ENCODE assay signal across 2 cellular contexts in the genomic region with DNA sequence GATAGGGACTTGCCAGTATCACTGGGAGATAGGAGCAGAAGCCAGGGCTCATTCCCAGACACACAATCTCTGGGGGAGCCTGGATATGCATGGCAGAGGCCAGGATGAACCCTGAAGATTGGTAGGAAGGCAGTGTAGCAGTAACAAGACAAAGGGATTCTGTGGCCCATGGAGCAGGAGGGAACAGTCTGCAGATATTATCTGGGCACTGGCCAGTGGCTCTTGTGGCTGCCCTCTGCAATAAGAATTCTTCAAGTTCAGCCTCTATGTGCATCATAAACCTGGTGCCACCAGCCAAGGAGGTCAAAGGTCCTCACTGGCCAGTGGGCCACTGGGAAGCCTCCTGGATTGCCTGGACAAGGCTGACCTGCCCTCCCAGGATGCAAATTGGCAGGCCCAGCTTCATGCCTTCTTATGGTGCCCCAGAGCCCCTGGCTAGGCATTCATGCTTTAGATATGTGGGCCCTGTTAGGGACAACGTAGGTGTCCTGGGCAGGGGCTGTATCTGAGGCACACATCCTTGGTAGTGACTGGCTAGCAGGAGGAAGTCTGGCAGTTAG.
TF ChIP-seq lines count a peak whose summit lies in the region.

No MANE protein-coding gene starts in this region.

TF ChIP-seq in HepG2, 621 proteins besides CTCF, POLR2A, EP300 and RAD21:
- TF ChIP-seq SCMH1 (CRISPR knock-in tag; IDR thresholded peaks at IDR 0.05; ENCODE audit: borderline replicate concordance): no peak
- TF ChIP-seq, protein P1, sequence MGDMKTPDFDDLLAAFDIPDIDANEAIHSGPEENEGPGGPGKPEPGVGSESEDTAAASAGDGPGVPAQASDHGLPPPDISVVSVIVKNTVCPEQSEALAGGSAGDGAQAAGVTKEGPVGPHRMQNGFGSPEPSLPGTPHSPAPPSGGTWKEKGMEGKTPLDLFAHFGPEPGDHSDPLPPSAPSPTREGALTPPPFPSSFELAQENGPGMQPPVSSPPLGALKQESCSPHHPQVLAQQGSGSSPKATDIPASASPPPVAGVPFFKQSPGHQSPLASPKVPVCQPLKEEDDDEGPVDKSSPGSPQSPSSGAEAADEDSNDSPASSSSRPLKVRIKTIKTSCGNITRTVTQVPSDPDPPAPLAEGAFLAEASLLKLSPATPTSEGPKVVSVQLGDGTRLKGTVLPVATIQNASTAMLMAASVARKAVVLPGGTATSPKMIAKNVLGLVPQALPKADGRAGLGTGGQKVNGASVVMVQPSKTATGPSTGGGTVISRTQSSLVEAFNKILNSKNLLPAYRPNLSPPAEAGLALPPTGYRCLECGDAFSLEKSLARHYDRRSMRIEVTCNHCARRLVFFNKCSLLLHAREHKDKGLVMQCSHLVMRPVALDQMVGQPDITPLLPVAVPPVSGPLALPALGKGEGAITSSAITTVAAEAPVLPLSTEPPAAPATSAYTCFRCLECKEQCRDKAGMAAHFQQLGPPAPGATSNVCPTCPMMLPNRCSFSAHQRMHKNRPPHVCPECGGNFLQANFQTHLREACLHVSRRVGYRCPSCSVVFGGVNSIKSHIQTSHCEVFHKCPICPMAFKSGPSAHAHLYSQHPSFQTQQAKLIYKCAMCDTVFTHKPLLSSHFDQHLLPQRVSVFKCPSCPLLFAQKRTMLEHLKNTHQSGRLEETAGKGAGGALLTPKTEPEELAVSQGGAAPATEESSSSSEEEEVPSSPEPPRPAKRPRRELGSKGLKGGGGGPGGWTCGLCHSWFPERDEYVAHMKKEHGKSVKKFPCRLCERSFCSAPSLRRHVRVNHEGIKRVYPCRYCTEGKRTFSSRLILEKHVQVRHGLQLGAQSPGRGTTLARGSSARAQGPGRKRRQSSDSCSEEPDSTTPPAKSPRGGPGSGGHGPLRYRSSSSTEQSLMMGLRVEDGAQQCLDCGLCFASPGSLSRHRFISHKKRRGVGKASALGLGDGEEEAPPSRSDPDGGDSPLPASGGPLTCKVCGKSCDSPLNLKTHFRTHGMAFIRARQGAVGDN (CRISPR knock-in tag; IDR thresholded peaks at IDR 0.05): 0 out of 2 replicates have a peak, but pooled peaks have one; percentile 14
- peak; percentile 62 for TF ChIP-seq AGO2 (optimal IDR thresholded peaks at IDR 0.05; ENCODE audit: low read depth, low read length)
- no peak for TF ChIP-seq ZFP90 (CRISPR knock-in tag; IDR thresholded peaks at IDR 0.05; ENCODE audit: borderline replicate concordance)
- TF ChIP-seq ATF4 (CRISPR knock-in tag; IDR thresholded peaks at IDR 0.05): no peak
- TF ChIP-seq ONECUT2 (CRISPR knock-in tag; IDR thresholded peaks at IDR 0.05): no peak
- TF ChIP-seq ZSCAN20 (CRISPR knock-in tag; IDR thresholded peaks at IDR 0.05; ENCODE audit: borderline replicate concordance): no peak
- no peak for TF ChIP-seq ZBTB4 (CRISPR knock-in tag; IDR thresholded peaks at IDR 0.05; ENCODE audit: borderline replicate concordance)
- TF ChIP-seq TFDP2 (CRISPR knock-in tag; IDR thresholded peaks at IDR 0.05): no peak
- no peak for TF ChIP-seq THAP11 (CRISPR knock-in tag; IDR thresholded peaks at IDR 0.05)

TF ChIP-seq in GM23338, 12 proteins besides CTCF, POLR2A, EP300 and RAD21:
- TF ChIP-seq JUNB (IDR thresholded peaks at IDR 0.05; ENCODE audit: unreplicated experiment) (no peak), REST (IDR thresholded peaks at IDR 0.05; ENCODE audit: unreplicated experiment) (no peak), EZH2phosphoT487 (IDR thresholded peaks at IDR 0.05; ENCODE audit: unreplicated experiment) (no peak), NANOG (IDR thresholded peaks at IDR 0.05; ENCODE audit: borderline replicate concordance) (no peak), CREB1 (CRISPR knock-in tag; IDR thresholded peaks at IDR 0.05; ENCODE audit: low read depth) (no peak), POLR2AphosphoS5 (IDR thresholded peaks at IDR 0.05; ENCODE audit: low read depth) (no peak), EZH2 (IDR thresholded peaks at IDR 0.05; ENCODE audit: low read depth, unreplicated experiment) (no peak), ZNF331 (CRISPR knock-in tag; IDR thresholded peaks at IDR 0.05; ENCODE audit: low read depth) (no peak), ZNF114 (CRISPR knock-in tag; IDR thresholded peaks at IDR 0.05) (no peak), STAT1 (IDR thresholded peaks at IDR 0.05; ENCODE audit: unreplicated experiment) (no peak)
- TF ChIP-seq, protein P2, sequence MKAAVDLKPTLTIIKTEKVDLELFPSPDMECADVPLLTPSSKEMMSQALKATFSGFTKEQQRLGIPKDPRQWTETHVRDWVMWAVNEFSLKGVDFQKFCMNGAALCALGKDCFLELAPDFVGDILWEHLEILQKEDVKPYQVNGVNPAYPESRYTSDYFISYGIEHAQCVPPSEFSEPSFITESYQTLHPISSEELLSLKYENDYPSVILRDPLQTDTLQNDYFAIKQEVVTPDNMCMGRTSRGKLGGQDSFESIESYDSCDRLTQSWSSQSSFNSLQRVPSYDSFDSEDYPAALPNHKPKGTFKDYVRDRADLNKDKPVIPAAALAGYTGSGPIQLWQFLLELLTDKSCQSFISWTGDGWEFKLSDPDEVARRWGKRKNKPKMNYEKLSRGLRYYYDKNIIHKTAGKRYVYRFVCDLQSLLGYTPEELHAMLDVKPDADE (IDR thresholded peaks at IDR 0.05): no peak
- TF ChIP-seq, protein P3, sequence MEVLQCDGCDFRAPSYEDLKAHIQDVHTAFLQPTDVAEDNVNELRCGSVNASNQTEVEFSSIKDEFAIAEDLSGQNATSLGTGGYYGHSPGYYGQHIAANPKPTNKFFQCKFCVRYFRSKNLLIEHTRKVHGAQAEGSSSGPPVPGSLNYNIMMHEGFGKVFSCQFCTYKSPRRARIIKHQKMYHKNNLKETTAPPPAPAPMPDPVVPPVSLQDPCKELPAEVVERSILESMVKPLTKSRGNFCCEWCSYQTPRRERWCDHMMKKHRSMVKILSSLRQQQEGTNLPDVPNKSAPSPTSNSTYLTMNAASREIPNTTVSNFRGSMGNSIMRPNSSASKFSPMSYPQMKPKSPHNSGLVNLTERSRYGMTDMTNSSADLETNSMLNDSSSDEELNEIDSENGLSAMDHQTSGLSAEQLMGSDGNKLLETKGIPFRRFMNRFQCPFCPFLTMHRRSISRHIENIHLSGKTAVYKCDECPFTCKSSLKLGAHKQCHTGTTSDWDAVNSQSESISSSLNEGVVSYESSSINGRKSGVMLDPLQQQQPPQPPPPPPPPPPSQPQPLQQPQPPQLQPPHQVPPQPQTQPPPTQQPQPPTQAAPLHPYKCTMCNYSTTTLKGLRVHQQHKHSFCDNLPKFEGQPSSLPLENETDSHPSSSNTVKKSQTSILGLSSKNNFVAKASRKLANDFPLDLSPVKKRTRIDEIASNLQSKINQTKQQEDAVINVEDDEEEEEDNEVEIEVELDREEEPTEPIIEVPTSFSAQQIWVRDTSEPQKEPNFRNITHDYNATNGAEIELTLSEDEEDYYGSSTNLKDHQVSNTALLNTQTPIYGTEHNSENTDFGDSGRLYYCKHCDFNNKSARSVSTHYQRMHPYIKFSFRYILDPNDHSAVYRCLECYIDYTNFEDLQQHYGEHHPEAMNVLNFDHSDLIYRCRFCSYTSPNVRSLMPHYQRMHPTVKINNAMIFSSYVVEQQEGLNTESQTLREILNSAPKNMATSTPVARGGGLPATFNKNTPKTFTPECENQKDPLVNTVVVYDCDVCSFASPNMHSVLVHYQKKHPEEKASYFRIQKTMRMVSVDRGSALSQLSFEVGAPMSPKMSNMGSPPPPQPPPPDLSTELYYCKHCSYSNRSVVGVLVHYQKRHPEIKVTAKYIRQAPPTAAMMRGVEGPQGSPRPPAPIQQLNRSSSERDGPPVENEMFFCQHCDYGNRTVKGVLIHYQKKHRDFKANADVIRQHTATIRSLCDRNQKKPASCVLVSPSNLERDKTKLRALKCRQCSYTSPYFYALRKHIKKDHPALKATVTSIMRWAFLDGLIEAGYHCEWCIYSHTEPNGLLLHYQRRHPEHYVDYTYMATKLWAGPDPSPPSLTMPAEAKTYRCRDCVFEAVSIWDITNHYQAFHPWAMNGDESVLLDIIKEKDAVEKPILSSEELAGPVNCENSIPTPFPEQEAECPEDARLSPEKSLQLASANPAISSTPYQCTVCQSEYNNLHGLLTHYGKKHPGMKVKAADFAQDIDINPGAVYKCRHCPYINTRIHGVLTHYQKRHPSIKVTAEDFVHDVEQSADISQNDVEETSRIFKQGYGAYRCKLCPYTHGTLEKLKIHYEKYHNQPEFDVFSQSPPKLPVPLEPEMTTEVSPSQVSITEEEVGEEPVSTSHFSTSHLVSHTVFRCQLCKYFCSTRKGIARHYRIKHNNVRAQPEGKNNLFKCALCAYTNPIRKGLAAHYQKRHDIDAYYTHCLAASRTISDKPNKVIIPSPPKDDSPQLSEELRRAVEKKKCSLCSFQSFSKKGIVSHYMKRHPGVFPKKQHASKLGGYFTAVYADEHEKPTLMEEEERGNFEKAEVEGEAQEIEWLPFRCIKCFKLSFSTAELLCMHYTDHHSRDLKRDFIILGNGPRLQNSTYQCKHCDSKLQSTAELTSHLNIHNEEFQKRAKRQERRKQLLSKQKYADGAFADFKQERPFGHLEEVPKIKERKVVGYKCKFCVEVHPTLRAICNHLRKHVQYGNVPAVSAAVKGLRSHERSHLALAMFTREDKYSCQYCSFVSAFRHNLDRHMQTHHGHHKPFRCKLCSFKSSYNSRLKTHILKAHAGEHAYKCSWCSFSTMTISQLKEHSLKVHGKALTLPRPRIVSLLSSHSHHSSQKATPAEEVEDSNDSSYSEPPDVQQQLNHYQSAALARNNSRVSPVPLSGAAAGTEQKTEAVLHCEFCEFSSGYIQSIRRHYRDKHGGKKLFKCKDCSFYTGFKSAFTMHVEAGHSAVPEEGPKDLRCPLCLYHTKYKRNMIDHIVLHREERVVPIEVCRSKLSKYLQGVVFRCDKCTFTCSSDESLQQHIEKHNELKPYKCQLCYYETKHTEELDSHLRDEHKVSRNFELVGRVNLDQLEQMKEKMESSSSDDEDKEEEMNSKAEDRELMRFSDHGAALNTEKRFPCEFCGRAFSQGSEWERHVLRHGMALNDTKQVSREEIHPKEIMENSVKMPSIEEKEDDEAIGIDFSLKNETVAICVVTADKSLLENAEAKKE (CRISPR knock-in tag; IDR thresholded peaks at IDR 0.05): no peak
